ENCODE assay signal across 15 cellular contexts in genomic region chr16:78396046-78396445, GRCh38.
DNase-seq lines count a peak whose midpoint lies in the region; ATAC-seq and TF ChIP-seq lines count a peak whose summit lies in the region.
"Had no signal": no experiment of that assay in that cellular context is flagged by ENCODE, and none has a peak within 500 bp of the region (broad histone marks: within the 10 kb centered on the region; RNA-seq: fewer than 3 reads in every experiment).

No MANE protein-coding gene starts in this region.

- H3K79me2 ChIP-seq in OCI-LY3 (ENCODE audit: low read length) (no peaks in the 10 kb centered on the region), fibroblast of lung (ENCODE audit: control insufficient read depth, insufficient read depth, low read length) (no peaks in the 10 kb centered on the region)

- ATAC-seq in heart right ventricle: no peak
- ATAC-seq in right cardiac atrium: no peak
- ATAC-seq: stimulated activated effector memory CD8-positive, alpha-beta T cell treated with anti-CD3 and anti-CD28 coated beads, Interleukin-12 subunit alpha, Interleukin-12 subunit beta, amount 100 ng/mL, for 72 hours had no signal

- H3K4me2 ChIP-seq in OCI-LY3 (ENCODE audit: low read length) (no peak overlapping the region), fibroblast of lung (ENCODE audit: extremely low read depth, insufficient read depth, low read length) (no peak overlapping the region)
- H3K4me2 ChIP-seq: BLaER1 had no signal

- H3K36me3 ChIP-seq in heart right ventricle: no peaks in the 10 kb centered on the region
- no peaks in the 10 kb centered on the region for H3K36me3 ChIP-seq in OCI-LY3 (replicated peaks; ENCODE audit: low read depth, low read length)
- H3K36me3 ChIP-seq in fibroblast of lung (ENCODE audit: control insufficient read depth, insufficient read depth, low read length): no peaks in the 10 kb centered on the region
- no peaks in the 10 kb centered on the region for H3K36me3 ChIP-seq in thyroid gland
- H3K36me3 ChIP-seq: MG63 had no signal

- TF ChIP-seq CTCF in heart right ventricle (IDR thresholded peaks at IDR 0.05) (peak; percentile 8 to 49 (median 36)), OCI-LY3 (IDR thresholded peaks at IDR 0.05; ENCODE audit: low read depth, low read length) (peak; percentile 23; the same call in 1 of the 2 replicates), fibroblast of lung (conservative IDR thresholded peaks at IDR 0.05 in 1 of 2, IDR thresholded peaks at IDR 0.05 in 1 of 2; ENCODE audit: low read depth in 1 of 2, low read length in 2 of 2) (peak; percentile 3 to 26), thyroid gland (IDR thresholded peaks at IDR 0.05) (peak in 4 of 6 experiments; percentile 7 to 33 (median 16))

- H2AFZ ChIP-seq in OCI-LY3 (ENCODE audit: low read depth, low read length): no peak overlapping the region
- H2AFZ ChIP-seq in fibroblast of lung (ENCODE audit: low read length): no peak overlapping the region

- H3K4me3 ChIP-seq in heart right ventricle (no peak overlapping the region), right cardiac atrium (ENCODE audit: low read length) (no peak overlapping the region), OCI-LY3 (ENCODE audit: low read length) (no peak overlapping the region), fibroblast of lung (replicated peaks in 1 of 4; ENCODE audit: control extremely low read depth in 1 of 4, insufficient read depth in 1 of 4, low read depth in 3 of 4, low read length in 4 of 4) (no peak overlapping the region), thyroid gland (replicated peaks in 1 of 3) (no peak overlapping the region)
- H3K4me3 ChIP-seq: BLaER1, MG63 had no signal

- 79 to 84% methylated on average over 2 of the region's 2 CpGs for WGBS in heart right ventricle, 2 donors
- WGBS in right cardiac atrium: 82% methylated on average over 2 of the region's 2 CpGs
- whole genome bisulfite sequencing in thyroid gland, 2 donors: 84 to 91% methylated on average over 2 of the region's 2 CpGs

- no peaks in the 10 kb centered on the region for H3K27me3 ChIP-seq in heart right ventricle
- H3K27me3 ChIP-seq in right cardiac atrium (ENCODE audit: control insufficient read depth, insufficient read depth): no peaks in the 10 kb centered on the region
- no peaks in the 10 kb centered on the region for H3K27me3 ChIP-seq in OCI-LY3 (ENCODE audit: low read depth, low read length)
- no peaks in the 10 kb centered on the region for H3K27me3 ChIP-seq in fibroblast of lung (ENCODE audit: control insufficient read depth, insufficient read depth, low read length)
- no peaks in the 10 kb centered on the region for H3K27me3 ChIP-seq in thyroid gland
- H3K27me3 ChIP-seq: BLaER1, MG63 had no signal

- no peaks in the 10 kb centered on the region for H4K20me1 ChIP-seq in OCI-LY3 (ENCODE audit: insufficient read depth, low read length)
- no peaks in the 10 kb centered on the region for H4K20me1 ChIP-seq in fibroblast of lung (ENCODE audit: control insufficient read depth, extremely low read depth, insufficient read depth, low read length)
- H4K20me1 ChIP-seq: BLaER1 had no signal

- H3K9me3 ChIP-seq in heart right ventricle (peaks cover 0 to 12% (median 0%) of the 10 kb centered on the region in 11 donors), right cardiac atrium (ENCODE audit: control insufficient read depth, low read length) (no peaks in the 10 kb centered on the region), OCI-LY3 (ENCODE audit: insufficient read depth, low read length) (no peaks in the 10 kb centered on the region), fibroblast of lung (ENCODE audit: control insufficient read depth, insufficient read depth, low read depth, low read length) (no peaks in the 10 kb centered on the region), thyroid gland (no peaks in the 10 kb centered on the region)
- H3K9me3 ChIP-seq: MG63 had no signal

- no peak for DNase-seq in heart right ventricle
- DNase-seq in right cardiac atrium: no peak
- no peak for DNase-seq in fibroblast of lung (ENCODE audit: low read depth in 2 of 2)
- no peak for DNase-seq in thyroid gland
- DNase-seq in activated gamma-delta T cell treated with Interleukin-2 at 50 U/mL for 16 hours: no peak
- no peak for DNase-seq in NCI-H345 treated with DMSO at 0.1 percent for 48 hours (lab: John Stamatoyannopoulos, UW; ENCODE audit: unreplicated experiment)
- DNase-seq in stimulated activated CD8-positive, alpha-beta memory T cell treated with anti-CD3 and anti-CD28 coated beads, Interleukin-4, amount 100 ng/mL, for 48 hours: no peak
- DNase-seq: activated CD4-positive, alpha-beta memory T cell treated with anti-CD3 and anti-CD28 coated beads, Interleukin-2, amount 10 ng/mL, durations not matched to agents 7 days and 5 days; activated naive CD4-positive, alpha-beta T cell treated with anti-CD3 and anti-CD28 coated beads for 36 hours; kidney; MG63; NCI-H524 treated with DMSO at 0.1 percent for 48 hours had no signal

- H3K9ac ChIP-seq in OCI-LY3 (ENCODE audit: low read length): no peak overlapping the region
- H3K9ac ChIP-seq in fibroblast of lung (ENCODE audit: insufficient read depth, low read length): no peak overlapping the region
- H3K9ac ChIP-seq: BLaER1 had no signal

- TF ChIP-seq POLR2A in thyroid gland (IDR thresholded peaks at IDR 0.05): no peak

- H3K4me1 ChIP-seq in heart right ventricle (peaks cover 0 to 6% (median 0%) of the 10 kb centered on the region in 9 donors), right cardiac atrium (ENCODE audit: control insufficient read depth, insufficient read depth, low read length) (no peaks in the 10 kb centered on the region), OCI-LY3 (ENCODE audit: low read length) (no peaks in the 10 kb centered on the region), fibroblast of lung (ENCODE audit: control insufficient read depth, extremely low read depth, insufficient read depth, low read length) (no peaks in the 10 kb centered on the region), thyroid gland (peaks cover 12% of the 10 kb centered on the region in 2 donors)
- H3K4me1 ChIP-seq: BLaER1 had no signal

- H3K27ac ChIP-seq in heart right ventricle: no peak overlapping the region
- H3K27ac ChIP-seq in right cardiac atrium (ENCODE audit: low read length): no peak overlapping the region
- no peak overlapping the region for H3K27ac ChIP-seq in OCI-LY3 (ENCODE audit: low read length)
- H3K27ac ChIP-seq in fibroblast of lung (ENCODE audit: insufficient read depth, low read length): no peak overlapping the region
- no peak overlapping the region for H3K27ac ChIP-seq in thyroid gland
- H3K27ac ChIP-seq: BLaER1 had no signal

- intact Hi-C loops in heart right ventricle (cut with DNase I) (no loop called here), right cardiac atrium (cut with DNase I) (no loop called here), thyroid gland (cut with DNase I) (no loop called here)
